15 cellular contexts compared by ENCODE assay signal in the genomic region with DNA sequence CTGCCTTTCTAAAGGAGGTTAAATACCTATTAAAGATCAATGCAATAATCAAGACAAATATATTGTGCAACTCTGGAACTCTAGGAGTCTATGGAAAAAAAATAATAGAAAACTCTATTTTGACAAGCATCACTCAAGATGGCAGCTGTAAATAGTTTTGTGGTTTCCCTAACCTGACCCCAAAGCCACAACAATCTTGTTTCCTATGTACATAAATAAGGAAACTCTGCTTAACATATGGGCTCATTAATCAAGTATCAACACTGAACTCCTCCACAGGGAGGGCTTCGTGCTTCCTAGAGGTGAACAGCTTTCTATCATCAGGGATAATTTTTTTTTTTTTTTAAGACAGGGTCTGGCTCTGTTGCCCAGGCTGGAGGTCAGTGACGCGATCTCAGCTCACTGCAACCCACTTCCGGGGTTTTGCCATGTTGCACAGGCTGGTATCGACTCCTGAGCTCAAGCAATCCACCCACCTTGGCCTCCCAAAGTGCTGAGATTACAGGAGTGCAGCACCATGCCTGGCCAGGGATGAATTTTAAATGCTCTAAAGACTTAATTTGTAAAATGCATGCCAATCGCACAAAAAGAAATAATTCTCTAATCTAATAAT. TPM values are rescaled to one million over a fixed set of nuclear protein-coding genes. Genes with fewer than 3 reads are reported as not detected.
A peak's percentile ranks its signal among the peaks of the same experiment; 100 is the strongest.
DNase-seq lines count a peak whose midpoint lies in the region; ATAC-seq and TF ChIP-seq lines count a peak whose summit lies in the region.
"Had no signal": no experiment of that assay in that cellular context is flagged by ENCODE, and none has a peak within 500 bp of the region (broad histone marks: within the 10 kb centered on the region; RNA-seq: fewer than 3 reads in every experiment).

No MANE protein-coding gene starts in this region.

- peaks cover 0 to 77% (median 8%) of the 10 kb centered on the region in 3 experiments for H3K36me3 ChIP-seq in naive thymus-derived CD4-positive, alpha-beta T cell (ENCODE audit: control insufficient read depth in 2 of 3, insufficient read depth in 3 of 3, low read length in 3 of 3)

- H3K4me1 ChIP-seq in naive thymus-derived CD4-positive, alpha-beta T cell (ENCODE audit: control insufficient read depth in 2 of 2, insufficient read depth in 2 of 2, low read length in 2 of 2), result peaks cover 0 to 12% of the 10 kb centered on the region in 2 donors

- CTCF ChIA-PET in activated B cell treated with CpG ODN at 0.5 μM for 24 hours (lab: Charles Lee), result no interaction called here
- CTCF ChIA-PET in naive thymus-derived CD4-positive, alpha-beta T cell (lab: Charles Lee), result interaction anchor here (0.7 kb wide), 1 partner anchor 18 kb away, joined by 3 read pairs; no protein-coding TSS in a partner anchor

- POLR2A ChIA-PET in activated B cell treated with CpG ODN at 0.5 μM for 24 hours (lab: Charles Lee), result no interaction called here
- POLR2A ChIA-PET in naive thymus-derived CD4-positive, alpha-beta T cell (lab: Charles Lee), result no interaction called here

- no peaks in the 10 kb centered on the region for H3K27me3 Mint-ChIP-seq in activated CD4-positive, alpha-beta T cell treated with anti-CD3 and anti-CD28 coated beads, Interleukin-2, amount 10 ng/mL, durations not matched to agents 24 days and 14 days
- no peaks in the 10 kb centered on the region for H3K27me3 Mint-ChIP-seq in activated B cell treated with CpG ODN at 0.5 μM for 24 hours
- no peaks in the 10 kb centered on the region for H3K27me3 Mint-ChIP-seq in naive thymus-derived CD4-positive, alpha-beta T cell
- H3K27me3 Mint-ChIP-seq: naive B cell had no signal

- peak; percentile 40 for ATAC-seq in GM21723 (IDR thresholded peaks at IDR 0.05; ENCODE audit: unreplicated experiment)
- no peak for ATAC-seq in activated B cell treated with CpG ODN at 0.5 μM for 24 hours (ENCODE audit: low read depth)
- ATAC-seq in naive thymus-derived CD4-positive, alpha-beta T cell, result no peak
- ATAC-seq in HG03457 (IDR thresholded peaks at IDR 0.05; ENCODE audit: unreplicated experiment), result no peak
- ATAC-seq: gastrocnemius medialis, GM23338 had no signal

- H3K27ac ChIP-seq in naive thymus-derived CD4-positive, alpha-beta T cell (ENCODE audit: low read depth, low read length), result no peak overlapping the region

- no peak for TF ChIP-seq CTCF in activated B cell treated with CpG ODN at 0.5 μM for 24 hours (IDR thresholded peaks at IDR 0.05)

- no peaks in the 10 kb centered on the region for H3K9me3 Mint-ChIP-seq in activated CD4-positive, alpha-beta T cell treated with anti-CD3 and anti-CD28 coated beads, Interleukin-2, amount 10 ng/mL, durations not matched to agents 24 days and 14 days
- no peaks in the 10 kb centered on the region for H3K9me3 Mint-ChIP-seq in activated B cell treated with CpG ODN at 0.5 μM for 24 hours
- H3K9me3 Mint-ChIP-seq in naive thymus-derived CD4-positive, alpha-beta T cell, result no peaks in the 10 kb centered on the region
- H3K9me3 Mint-ChIP-seq: GM23338, naive B cell had no signal

- no peak overlapping the region for H3K4me3 Mint-ChIP-seq in activated CD4-positive, alpha-beta T cell treated with anti-CD3 and anti-CD28 coated beads, Interleukin-2, amount 10 ng/mL, durations not matched to agents 24 days and 14 days
- H3K4me3 Mint-ChIP-seq in activated B cell treated with CpG ODN at 0.5 μM for 24 hours, result no peak overlapping the region
- peak overlapping the region in 1 of 10 donors; percentile 51 for H3K4me3 Mint-ChIP-seq in naive thymus-derived CD4-positive, alpha-beta T cell
- H3K4me3 Mint-ChIP-seq: GM23338 had no signal

- intact Hi-C loops in activated CD4-positive, alpha-beta T cell treated with anti-CD3 and anti-CD28 coated beads, Interleukin-2, amount 10 ng/mL, durations not matched to agents 24 days and 14 days (cut with micrococcal nuclease), result no loop called here
- intact Hi-C loops in activated B cell treated with CpG ODN at 0.5 μM for 24 hours (cut with micrococcal nuclease), result loop anchor here (10.0 kb wide), 1 partner anchor 252 kb away; no protein-coding TSS in a partner anchor
- intact Hi-C loops in naive thymus-derived CD4-positive, alpha-beta T cell (cut with micrococcal nuclease), result loop anchor here (2.0 to 5.0 kb wide), 2 partner anchors 42 to 135 kb away; partner anchors contain the start of gene ARHGAP17 (in 1 of the 2)

- H3K27me3 ChIP-seq in naive thymus-derived CD4-positive, alpha-beta T cell (ENCODE audit: control insufficient read depth in 2 of 2, insufficient read depth in 2 of 2, low read length in 2 of 2), result no peaks in the 10 kb centered on the region
- H3K27me3 ChIP-seq: gastrocnemius medialis had no signal

- no peaks in the 10 kb centered on the region for H3K9me3 ChIP-seq in naive thymus-derived CD4-positive, alpha-beta T cell (ENCODE audit: control insufficient read depth in 2 of 3, low read length in 3 of 3)
- H3K9me3 ChIP-seq: gastrocnemius medialis had no signal

- DNase-seq in activated CD4-positive, alpha-beta T cell treated with anti-CD3 and anti-CD28 coated beads, Interleukin-2, amount 10 ng/mL, durations not matched to agents 24 days and 14 days, result peak; percentile 73
- DNase-seq in activated CD4-positive, alpha-beta T cell treated with anti-CD3 and anti-CD28 coated beads, Interleukin-2, amount 50 U/mL, for 48 hours, result no peak
- DNase-seq in activated B cell treated with CpG ODN at 0.5 μM for 24 hours (no peak), GM19240 (ENCODE audit: insufficient read length, low spot score) (no peak), germinal center (ENCODE audit: low spot score) (no peak)
- no peak for DNase-seq in naive thymus-derived CD4-positive, alpha-beta T cell
- DNase-seq: gastrocnemius medialis, Kasumi-1, naive B cell, NCI-H1694 treated with DMSO at 0.1 percent for 48 hours, NCI-H446 treated with DMSO at 0.1 percent for 48 hours, SHP77 had no signal

- H3K27ac Mint-ChIP-seq in activated CD4-positive, alpha-beta T cell treated with anti-CD3 and anti-CD28 coated beads, Interleukin-2, amount 10 ng/mL, durations not matched to agents 24 days and 14 days, result no peak overlapping the region
- peak overlapping the region; percentile 46 for H3K27ac Mint-ChIP-seq in activated B cell treated with CpG ODN at 0.5 μM for 24 hours
- H3K27ac Mint-ChIP-seq in naive thymus-derived CD4-positive, alpha-beta T cell, result peak overlapping the region in 6 of 9 donors; percentile 0 to 74 (median 30)
- H3K27ac Mint-ChIP-seq: GM23338 had no signal

- H3K4me3 ChIP-seq in naive thymus-derived CD4-positive, alpha-beta T cell (ENCODE audit: low read length), result no peak overlapping the region
- H3K4me3 ChIP-seq: gastrocnemius medialis, GM23338 had no signal

- H3K4me1 Mint-ChIP-seq in activated CD4-positive, alpha-beta T cell treated with anti-CD3 and anti-CD28 coated beads, Interleukin-2, amount 10 ng/mL, durations not matched to agents 24 days and 14 days, result peaks cover 30% of the 10 kb centered on the region
- peaks cover 67% of the 10 kb centered on the region for H3K4me1 Mint-ChIP-seq in activated B cell treated with CpG ODN at 0.5 μM for 24 hours
- H3K4me1 Mint-ChIP-seq in naive thymus-derived CD4-positive, alpha-beta T cell, result peaks cover 24 to 52% (median 33%) of the 10 kb centered on the region in 7 donors

- peaks cover 50% of the 10 kb centered on the region for H3K36me3 Mint-ChIP-seq in activated CD4-positive, alpha-beta T cell treated with anti-CD3 and anti-CD28 coated beads, Interleukin-2, amount 10 ng/mL, durations not matched to agents 24 days and 14 days (ENCODE audit: low read depth)
- H3K36me3 Mint-ChIP-seq in activated B cell treated with CpG ODN at 0.5 μM for 24 hours (ENCODE audit: low read depth), result peaks cover 98% of the 10 kb centered on the region
- H3K36me3 Mint-ChIP-seq in naive thymus-derived CD4-positive, alpha-beta T cell, result peaks cover 24 to 63% (median 51%) of the 10 kb centered on the region in 5 donors

RNA-seq across cellular contexts. Expression of gene ARHGAP17, which starts 42.5 kb away (rescaled TPM):
- total RNA-seq in activated CD4-positive, alpha-beta T cell treated with anti-CD3 and anti-CD28 coated beads, Interleukin-2, amount 10 ng/mL, durations not matched to agents 24 days and 14 days, result 74.0 and 74.9 TPM in 2 replicates
- 287 and 310 TPM in 2 replicates for total RNA-seq in activated B cell treated with CpG ODN at 0.5 μM for 24 hours
- total RNA-seq in naive thymus-derived CD4-positive, alpha-beta T cell, result 10 to 100 TPM; 58.8 to 92.7 (median 70.6) TPM
- polyA plus RNA-seq in naive thymus-derived CD4-positive, alpha-beta T cell, result 10 to 100 TPM; 26.3 to 45.6 TPM
